In the genomic region with DNA sequence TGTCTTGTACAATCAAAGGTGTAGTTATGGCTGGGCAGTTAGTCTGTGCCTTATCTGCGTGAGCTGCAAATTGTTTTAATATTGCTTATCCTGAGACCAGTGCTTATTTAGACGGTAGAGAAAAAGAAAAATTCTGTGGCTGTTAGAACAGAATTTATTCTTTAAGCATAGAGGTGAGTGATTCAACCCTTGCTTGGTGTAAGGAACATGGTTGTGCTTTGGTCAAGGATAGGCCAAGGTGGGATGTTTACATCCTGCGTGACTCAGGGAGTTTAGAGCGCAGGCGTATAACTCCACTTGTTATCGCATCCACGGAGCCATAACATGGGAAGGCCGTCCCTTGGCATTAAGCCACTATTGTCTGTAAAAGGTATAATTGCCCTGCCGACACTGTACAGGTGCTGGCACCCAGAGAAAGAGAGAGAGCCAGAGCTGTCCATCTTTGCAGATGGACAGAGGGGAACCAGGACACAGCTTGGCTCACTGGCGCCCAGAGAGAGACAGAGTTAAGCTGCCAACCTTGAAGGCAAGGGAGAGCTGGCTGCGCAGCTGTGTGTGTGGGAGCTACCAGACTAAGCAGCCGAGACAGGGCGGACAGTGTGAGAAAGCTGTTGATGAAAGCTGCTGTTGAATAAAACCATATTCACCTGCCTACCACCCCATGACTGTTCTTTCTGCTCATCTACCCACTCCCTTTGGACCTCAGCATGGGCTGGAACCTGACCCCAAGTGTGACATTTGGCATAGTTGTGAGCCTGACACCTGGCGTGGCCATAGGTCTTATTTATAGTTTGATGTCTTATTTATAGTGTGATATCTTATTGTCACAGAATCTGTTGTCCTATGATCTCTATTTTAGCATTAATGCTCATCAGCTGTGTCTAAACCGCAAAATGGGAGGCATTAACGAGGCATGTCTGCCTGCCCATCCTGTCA, we compare ENCODE assay signal across 1 cellular context.
TF ChIP-seq lines count a peak whose summit lies in the region.

No MANE protein-coding gene starts in this region.

TF ChIP-seq in SK-N-SH, 30 proteins besides CTCF, POLR2A, EP300 and RAD21 (continued from another document):
- no peak for TF ChIP-seq FOXM1 (IDR thresholded peaks at IDR 0.05; ENCODE audit: low read depth)
- no peak for TF ChIP-seq FOSL2 (IDR thresholded peaks at IDR 0.05; ENCODE audit: borderline replicate concordance, low read depth)
- TF ChIP-seq RXRA (IDR thresholded peaks at IDR 0.05; ENCODE audit: borderline replicate concordance, low read depth) = no peak
- no peak for TF ChIP-seq POLR2AphosphoS5 (IDR thresholded peaks at IDR 0.05; ENCODE audit: low read depth, low read length)
- no peak for TF ChIP-seq NRF1 (IDR thresholded peaks at IDR 0.05; ENCODE audit: low read depth, low read length)
- TF ChIP-seq TEAD4 (IDR thresholded peaks at IDR 0.05; ENCODE audit: borderline replicate concordance, insufficient read depth) = no peak
- TF ChIP-seq NFIC (IDR thresholded peaks at IDR 0.05; ENCODE audit: borderline replicate concordance) = no peak
- no peak for TF ChIP-seq IRF3 (IDR thresholded peaks at IDR 0.05; ENCODE audit: low read depth, low read length)
- no peak for TF ChIP-seq ELF1 (IDR thresholded peaks at IDR 0.05)
- TF ChIP-seq PBX3 (IDR thresholded peaks at IDR 0.05) = no peak
- no peak for TF ChIP-seq EZH2phosphoT487 (IDR thresholded peaks at IDR 0.05; ENCODE audit: borderline replicate concordance, low read depth)
- TF ChIP-seq MEF2A (IDR thresholded peaks at IDR 0.05; ENCODE audit: borderline replicate concordance, low read depth) = no peak
